18 cellular contexts compared by ENCODE assay signal in genomic region chr6:164929155-164929977, GRCh38.
"Had no signal": no experiment of that assay in that cellular context is flagged by ENCODE, and none has a peak within 500 bp of the region (broad histone marks: within the 10 kb centered on the region; RNA-seq: fewer than 3 reads in every experiment).

No MANE protein-coding gene starts in this region.

- H2AFZ ChIP-seq: hepatocyte had no signal

- ATAC-seq: left ventricle myocardium superior, natural killer cell had no signal

- H3K9me3 Mint-ChIP-seq: activated naive CD8-positive, alpha-beta T cell treated with anti-CD3 and anti-CD28 coated beads, Interleukin-2, amount 10 ng/mL, durations not matched to agents 7 days and 5 days; memory B cell; natural killer cell had no signal

- H3K27ac Mint-ChIP-seq: activated naive CD8-positive, alpha-beta T cell treated with anti-CD3 and anti-CD28 coated beads, Interleukin-2, amount 10 ng/mL, durations not matched to agents 7 days and 5 days; memory B cell; natural killer cell had no signal

- H3K36me3 ChIP-seq: breast epithelium, right atrium auricular region, suprapubic skin had no signal

- H3K9me3 ChIP-seq: breast epithelium, right atrium auricular region, suprapubic skin had no signal

- H3K79me2 ChIP-seq: hepatocyte had no signal

- H3K4me1 Mint-ChIP-seq: activated naive CD8-positive, alpha-beta T cell treated with anti-CD3 and anti-CD28 coated beads, Interleukin-2, amount 10 ng/mL, durations not matched to agents 7 days and 5 days; memory B cell; natural killer cell had no signal

- H3K4me1 ChIP-seq: breast epithelium, right atrium auricular region had no signal

- H3K4me3 ChIP-seq: breast epithelium, hepatocyte, right atrium auricular region, skin epidermis, suprapubic skin had no signal

- H3K27ac ChIP-seq: breast epithelium, hepatocyte, right atrium auricular region, skin epidermis, suprapubic skin had no signal

- H3K27me3 ChIP-seq: breast epithelium, hepatocyte, right atrium auricular region, suprapubic skin had no signal

- H3K4me3 Mint-ChIP-seq: activated naive CD8-positive, alpha-beta T cell treated with anti-CD3 and anti-CD28 coated beads, Interleukin-2, amount 10 ng/mL, durations not matched to agents 7 days and 5 days; memory B cell; natural killer cell had no signal

- DNase-seq: activated CD4-positive, alpha-beta T cell treated with anti-CD3 and anti-CD28 coated beads, Interleukin-2, amount 50 U/mL, for 1 hour; activated CD4-positive, CD25-positive, alpha-beta regulatory T cell; activated naive CD4-positive, alpha-beta T cell; activated naive CD8-positive, alpha-beta T cell treated with anti-CD3 and anti-CD28 coated beads, Interleukin-2, amount 10 ng/mL, durations not matched to agents 7 days and 5 days; aorta; islet precursor cell; left ventricle myocardium superior; natural killer cell; stimulated activated CD4-positive, alpha-beta T cell treated with anti-CD3 and anti-CD28 coated beads, Interleukin-4, amount 100 ng/mL, for 24 hours; stimulated activated CD8-positive, alpha-beta memory T cell treated with anti-CD3 and anti-CD28 coated beads, Interleukin-4, amount 100 ng/mL, for 48 hours; stimulated activated naive CD4-positive, alpha-beta T cell treated with Interleukin-2 at 50 U/mL for 16 hours; SW 1271 had no signal

- H3K27me3 Mint-ChIP-seq: activated naive CD8-positive, alpha-beta T cell treated with anti-CD3 and anti-CD28 coated beads, Interleukin-2, amount 10 ng/mL, durations not matched to agents 7 days and 5 days; memory B cell had no signal

- H3K36me3 Mint-ChIP-seq: activated naive CD8-positive, alpha-beta T cell treated with anti-CD3 and anti-CD28 coated beads, Interleukin-2, amount 10 ng/mL, durations not matched to agents 7 days and 5 days; memory B cell; natural killer cell had no signal
